8 cellular contexts compared by ENCODE assay signal in genomic region chr16:16025214-16025968, GRCh38.
DNase-seq lines count a peak whose midpoint lies in the region; ATAC-seq and TF ChIP-seq lines count a peak whose summit lies in the region.

No MANE protein-coding gene starts in this region.

- H3K4me1 Mint-ChIP-seq in activated naive CD8-positive, alpha-beta T cell treated with anti-CD3 and anti-CD28 coated beads, Interleukin-2, amount 50 U/mL, for 24 hours, result peaks cover 40% of the 10 kb centered on the region
- peaks cover 36% of the 10 kb centered on the region for H3K4me1 Mint-ChIP-seq in neural progenitor cell

- POLR2A ChIA-PET in Panc1 (lab: Charles Lee), result interaction anchor here (0.6 kb wide), 1 partner anchor 256 kb away, joined by 10 read pairs; no protein-coding TSS in a partner anchor

- no peaks in the 10 kb centered on the region for H3K27me3 Mint-ChIP-seq in activated naive CD8-positive, alpha-beta T cell treated with anti-CD3 and anti-CD28 coated beads, Interleukin-2, amount 50 U/mL, for 24 hours
- H3K27me3 Mint-ChIP-seq in neural progenitor cell (ENCODE audit: insufficient read depth, low read depth), result peaks cover 12% of the 10 kb centered on the region

- peak overlapping the region; percentile 13 for H3K9ac ChIP-seq in neural progenitor cell

- H3K9me3 ChIP-seq in Panc1 (ENCODE audit: control insufficient read depth, insufficient read depth, low read depth, low read length), result no peaks in the 10 kb centered on the region
- no peaks in the 10 kb centered on the region for H3K9me3 ChIP-seq in neural progenitor cell (ENCODE audit: low read depth)

- ATAC-seq in GM19351 (IDR thresholded peaks at IDR 0.05; ENCODE audit: unreplicated experiment) (peak; percentile 88), Panc1 (peak; percentile 62), GM18858 (IDR thresholded peaks at IDR 0.05; ENCODE audit: unreplicated experiment) (no peak)
- ATAC-seq in activated naive CD8-positive, alpha-beta T cell treated with anti-CD3 and anti-CD28 coated beads, Interleukin-2, amount 50 U/mL, for 24 hours, result peak; percentile 89

- no peak for TF ChIP-seq CTCF in Panc1 (IDR thresholded peaks at IDR 0.05)
- TF ChIP-seq CTCF in neural progenitor cell (IDR thresholded peaks at IDR 0.05), result no peak

- no peak overlapping the region for H3K4me2 ChIP-seq in neural progenitor cell

- peaks cover 14% of the 10 kb centered on the region for H4K20me1 ChIP-seq in neural progenitor cell (ENCODE audit: low read depth)

- BruUV-seq in Panc1 (replicated peaks; lab: Mats Ljungman, UMichigan), result TSS peak; percentile 1

- H3K4me3 Mint-ChIP-seq in activated naive CD8-positive, alpha-beta T cell treated with anti-CD3 and anti-CD28 coated beads, Interleukin-2, amount 50 U/mL, for 24 hours, result no peak overlapping the region
- no peak overlapping the region for H3K4me3 Mint-ChIP-seq in neural progenitor cell

- H3K36me3 Mint-ChIP-seq in activated naive CD8-positive, alpha-beta T cell treated with anti-CD3 and anti-CD28 coated beads, Interleukin-2, amount 50 U/mL, for 24 hours (ENCODE audit: low read depth), result peaks cover 34% of the 10 kb centered on the region
- H3K36me3 Mint-ChIP-seq in neural progenitor cell, result peaks cover 6% of the 10 kb centered on the region

- CTCF ChIA-PET in Panc1 (lab: Charles Lee), result no interaction called here

- H3K27ac ChIP-seq in Panc1 (ENCODE audit: low read length), result peak overlapping the region; percentile 77
- peak overlapping the region; percentile 32 for H3K27ac ChIP-seq in neural progenitor cell

- H3K79me2 ChIP-seq in neural progenitor cell (ENCODE audit: low read depth), result peaks cover 4% of the 10 kb centered on the region

- no peak for DNase-seq in Panc1 (ENCODE audit: low read depth, low spot score)
- DNase-seq in activated naive CD8-positive, alpha-beta T cell treated with anti-CD3 and anti-CD28 coated beads, Interleukin-2, amount 50 U/mL, for 24 hours, result peak; percentile 53
- peak; percentile 24 for DNase-seq in neural progenitor cell (ENCODE audit: low spot score)
- DNase-seq in ureter (ENCODE audit: low spot score), result peak; percentile 38
- no peak for DNase-seq in GOT3 (lab: John Stamatoyannopoulos, UW)
- DNase-seq in mesenteric fat pad (ENCODE audit: low spot score), result no peak

- H3K27ac Mint-ChIP-seq in activated naive CD8-positive, alpha-beta T cell treated with anti-CD3 and anti-CD28 coated beads, Interleukin-2, amount 50 U/mL, for 24 hours, result peak overlapping the region; percentile 85
- H3K27ac Mint-ChIP-seq in neural progenitor cell, result no peak overlapping the region

- intact Hi-C loops in Panc1 (cut with micrococcal nuclease; ENCODE audit: unreplicated experiment), result no loop called here

- no peaks in the 10 kb centered on the region for H3K9me3 Mint-ChIP-seq in activated naive CD8-positive, alpha-beta T cell treated with anti-CD3 and anti-CD28 coated beads, Interleukin-2, amount 50 U/mL, for 24 hours
- no peaks in the 10 kb centered on the region for H3K9me3 Mint-ChIP-seq in neural progenitor cell

- H3K4me1 ChIP-seq in Panc1 (ENCODE audit: control insufficient read depth, insufficient read depth, low read length) (peaks cover 83% of the 10 kb centered on the region), neural progenitor cell (peaks cover 28% of the 10 kb centered on the region)

- no peaks in the 10 kb centered on the region for H3K27me3 ChIP-seq in Panc1 (ENCODE audit: control insufficient read depth, insufficient read depth, low read length)
- no peaks in the 10 kb centered on the region for H3K27me3 ChIP-seq in neural progenitor cell

- H2AFZ ChIP-seq in neural progenitor cell (replicated peaks), result no peak overlapping the region

- H3K4me3 ChIP-seq in Panc1 (ENCODE audit: low read depth in 2 of 2, low read length in 2 of 2) (no peak overlapping the region), neural progenitor cell (no peak overlapping the region)

- H3K36me3 ChIP-seq in Panc1 (ENCODE audit: control insufficient read depth, insufficient read depth, low read length) (no peaks in the 10 kb centered on the region), neural progenitor cell (no peaks in the 10 kb centered on the region)

- H3F3A ChIP-seq in neural progenitor cell (ENCODE audit: low read depth), result peaks cover 11% of the 10 kb centered on the region

- in situ Hi-C loops in Panc1 (cut with HindIII; ENCODE audit: low pct_unique_long_range_greater_than_20kb, low sequenced_read_pairs), result no loop called here

Comparison
In these comparisons a context has a peak if more than half of its experiments do, and no peak if none do; other contexts are left out.
1. DNase-seq: peak in activated naive CD8-positive, alpha-beta T cell treated with anti-CD3 and anti-CD28 coated beads, Interleukin-2, amount 50 U/mL, for 24 hours (single experiment), neural progenitor cell (single experiment) and ureter (single experiment); none in Panc1 (single experiment), GOT3 (single experiment) and mesenteric fat pad (single experiment).